Comparison of ENCODE assay signal across 1 cellular context in genomic region chr6:97280766-97281165, GRCh38.
TF ChIP-seq lines count a peak whose summit lies in the region.

No MANE protein-coding gene starts in this region.

TF ChIP-seq in endothelial cell of umbilical vein, 7 proteins besides CTCF, POLR2A, EP300 and RAD21 (continued from another document):
- TF ChIP-seq FOS (IDR thresholded peaks at IDR 0.05; ENCODE audit: borderline replicate concordance, insufficient read depth, low read length) (no peak), MYC (IDR thresholded peaks at IDR 0.05; ENCODE audit: low read depth, low read length) (no peak), EZH2 (IDR thresholded peaks at IDR 0.05; ENCODE audit: borderline replicate concordance, low read depth, low read length, severe bottlenecking) (no peak), MAX (IDR thresholded peaks at IDR 0.05; ENCODE audit: insufficient read depth, insufficient read length) (no peak)
